In genomic region chr16:89473791-89474414, GRCh38 we compare ENCODE assay signal across 12 cellular contexts. TPM values are rescaled to one million over a fixed set of nuclear protein-coding genes. Genes with fewer than 3 reads are reported as not detected.
DNase-seq lines count a peak whose midpoint lies in the region; ATAC-seq and TF ChIP-seq lines count a peak whose summit lies in the region.
"Had no signal": no experiment of that assay in that cellular context is flagged by ENCODE, and none has a peak within 500 bp of the region (broad histone marks: within the 10 kb centered on the region; RNA-seq: fewer than 3 reads in every experiment).

No MANE protein-coding gene starts in this region.

- peak; percentile 43 for ATAC-seq in activated CD8-positive, alpha-beta memory T cell treated with anti-CD3 and anti-CD28 coated beads, Interleukin-2, amount 10 ng/mL, durations not matched to agents 7 days and 5 days

- H3K4me3 ChIP-seq in fibroblast of villous mesenchyme (ENCODE audit: low read depth, low read length) = no peak overlapping the region

- CTCF ChIA-PET in activated CD8-positive, alpha-beta memory T cell treated with anti-CD3 and anti-CD28 coated beads, Interleukin-2, amount 10 ng/mL, durations not matched to agents 7 days and 5 days (lab: Charles Lee) = interaction anchor here (1.0 kb wide), 1 partner anchor 31 kb away, joined by 3 read pairs; no protein-coding TSS in a partner anchor
- CTCF ChIA-PET in activated CD4-positive, alpha-beta memory T cell treated with anti-CD3 and anti-CD28 coated beads for 36 hours (lab: Charles Lee) = interaction anchor here (0.7 to 1.0 kb wide), 2 partner anchors 19 to 138 kb away, joined by 4 to 6 read pairs; no protein-coding TSS in a partner anchor

- no peak for TF ChIP-seq CTCF in fibroblast of villous mesenchyme (IDR thresholded peaks at IDR 0.05; ENCODE audit: insufficient read depth, low read depth, low read length)

- H3K27me3 Mint-ChIP-seq in activated CD8-positive, alpha-beta memory T cell treated with anti-CD3 and anti-CD28 coated beads, Interleukin-2, amount 10 ng/mL, durations not matched to agents 7 days and 5 days = no peaks in the 10 kb centered on the region
- no peaks in the 10 kb centered on the region for H3K27me3 Mint-ChIP-seq in activated CD4-positive, alpha-beta memory T cell treated with anti-CD3 and anti-CD28 coated beads for 36 hours
- H3K27me3 Mint-ChIP-seq in stimulated activated naive CD8-positive, alpha-beta T cell treated with anti-CD3 and anti-CD28 coated beads, Interleukin-15, Interleukin-2, amounts not matched to agents 100 ng/mL and 50 ng/mL, for 24 hours = no peaks in the 10 kb centered on the region

- H3K4me3 Mint-ChIP-seq in activated CD8-positive, alpha-beta memory T cell treated with anti-CD3 and anti-CD28 coated beads, Interleukin-2, amount 10 ng/mL, durations not matched to agents 7 days and 5 days = no peak overlapping the region
- H3K4me3 Mint-ChIP-seq in activated CD4-positive, alpha-beta memory T cell treated with anti-CD3 and anti-CD28 coated beads for 36 hours = no peak overlapping the region
- peak overlapping the region; percentile 45 for H3K4me3 Mint-ChIP-seq in stimulated activated naive CD8-positive, alpha-beta T cell treated with anti-CD3 and anti-CD28 coated beads, Interleukin-15, Interleukin-2, amounts not matched to agents 100 ng/mL and 50 ng/mL, for 24 hours

- peaks cover 78% of the 10 kb centered on the region for H3K4me1 Mint-ChIP-seq in activated CD8-positive, alpha-beta memory T cell treated with anti-CD3 and anti-CD28 coated beads, Interleukin-2, amount 10 ng/mL, durations not matched to agents 7 days and 5 days
- peaks cover 82% of the 10 kb centered on the region for H3K4me1 Mint-ChIP-seq in activated CD4-positive, alpha-beta memory T cell treated with anti-CD3 and anti-CD28 coated beads for 36 hours (ENCODE audit: low read depth)
- H3K4me1 Mint-ChIP-seq in stimulated activated naive CD8-positive, alpha-beta T cell treated with anti-CD3 and anti-CD28 coated beads, Interleukin-15, Interleukin-2, amounts not matched to agents 100 ng/mL and 50 ng/mL, for 24 hours (ENCODE audit: low read depth) = peaks cover 88% of the 10 kb centered on the region

- H3K27ac Mint-ChIP-seq in activated CD8-positive, alpha-beta memory T cell treated with anti-CD3 and anti-CD28 coated beads, Interleukin-2, amount 10 ng/mL, durations not matched to agents 7 days and 5 days = peak overlapping the region; percentile 61
- H3K27ac Mint-ChIP-seq in activated CD4-positive, alpha-beta memory T cell treated with anti-CD3 and anti-CD28 coated beads for 36 hours = peak overlapping the region; percentile 67
- peak overlapping the region; percentile 77 for H3K27ac Mint-ChIP-seq in stimulated activated naive CD8-positive, alpha-beta T cell treated with anti-CD3 and anti-CD28 coated beads, Interleukin-15, Interleukin-2, amounts not matched to agents 100 ng/mL and 50 ng/mL, for 24 hours

- POLR2A ChIA-PET in activated CD4-positive, alpha-beta memory T cell treated with anti-CD3 and anti-CD28 coated beads for 36 hours (lab: Charles Lee) = interaction anchor here (1.5 kb wide), 1 partner anchor 11 kb away, joined by 4 read pairs; no protein-coding TSS in a partner anchor

- DNase-seq in activated CD8-positive, alpha-beta memory T cell treated with anti-CD3 and anti-CD28 coated beads, Interleukin-2, amount 10 ng/mL, durations not matched to agents 7 days and 5 days = no peak
- DNase-seq in activated CD8-positive, alpha-beta memory T cell treated with anti-CD3 and anti-CD28 coated beads, Interleukin-2, amount 50 U/mL, for 48 hours = no peak
- DNase-seq in activated CD4-positive, alpha-beta memory T cell treated with anti-CD3 and anti-CD28 coated beads for 36 hours = no peak
- DNase-seq in fibroblast of villous mesenchyme (ENCODE audit: low read depth) (peak; percentile 41), activated gamma-delta T cell (lab: John Stamatoyannopoulos, UW) (no peak), KG1 (lab: John Stamatoyannopoulos, UW) (no peak)
- DNase-seq in activated CD4-positive, CD25-positive, alpha-beta regulatory T cell treated with anti-CD3 and anti-CD28 coated beads, Interleukin-2, amount 50 U/mL, for 72 hours = no peak
- DNase-seq: ACHN, dermis blood vessel endothelial cell, NCI-H1417, T-helper 9 cell had no signal

- intact Hi-C loops in activated CD4-positive, alpha-beta memory T cell treated with anti-CD3 and anti-CD28 coated beads for 36 hours (cut with micrococcal nuclease) = no loop called here

- no peaks in the 10 kb centered on the region for H3K9me3 Mint-ChIP-seq in activated CD8-positive, alpha-beta memory T cell treated with anti-CD3 and anti-CD28 coated beads, Interleukin-2, amount 10 ng/mL, durations not matched to agents 7 days and 5 days (ENCODE audit: low read depth)
- H3K9me3 Mint-ChIP-seq in activated CD4-positive, alpha-beta memory T cell treated with anti-CD3 and anti-CD28 coated beads for 36 hours = no peaks in the 10 kb centered on the region
- H3K9me3 Mint-ChIP-seq in stimulated activated naive CD8-positive, alpha-beta T cell treated with anti-CD3 and anti-CD28 coated beads, Interleukin-15, Interleukin-2, amounts not matched to agents 100 ng/mL and 50 ng/mL, for 24 hours = no peaks in the 10 kb centered on the region

- peaks cover 23% of the 10 kb centered on the region for H3K36me3 Mint-ChIP-seq in activated CD8-positive, alpha-beta memory T cell treated with anti-CD3 and anti-CD28 coated beads, Interleukin-2, amount 10 ng/mL, durations not matched to agents 7 days and 5 days
- H3K36me3 Mint-ChIP-seq in activated CD4-positive, alpha-beta memory T cell treated with anti-CD3 and anti-CD28 coated beads for 36 hours = peaks cover 4% of the 10 kb centered on the region
- H3K36me3 Mint-ChIP-seq in stimulated activated naive CD8-positive, alpha-beta T cell treated with anti-CD3 and anti-CD28 coated beads, Interleukin-15, Interleukin-2, amounts not matched to agents 100 ng/mL and 50 ng/mL, for 24 hours (ENCODE audit: low read depth) = peaks cover 30% of the 10 kb centered on the region

RNA-seq across cellular contexts. Expression of gene ANKRD11, which starts 16.5 kb away (rescaled TPM):
- 100 to 1,000 TPM; 184 to 235 TPM for total RNA-seq in activated CD8-positive, alpha-beta memory T cell treated with anti-CD3 and anti-CD28 coated beads, Interleukin-2, amount 10 ng/mL, durations not matched to agents 7 days and 5 days
- total RNA-seq in activated CD4-positive, alpha-beta memory T cell treated with anti-CD3 and anti-CD28 coated beads for 36 hours = 100 to 1,000 TPM; 126 to 133 TPM
- total RNA-seq in fibroblast of villous mesenchyme = 69.5 and 82.5 TPM in 2 replicates

RNA-seq across cellular contexts. Expression of gene SPG7, which starts 34.3 kb away (rescaled TPM):
- total RNA-seq in activated CD8-positive, alpha-beta memory T cell treated with anti-CD3 and anti-CD28 coated beads, Interleukin-2, amount 10 ng/mL, durations not matched to agents 7 days and 5 days = 100 to 1,000 TPM in 1 of 2 experiments, 10 to 100 TPM in 1; 92.1 to 110 TPM
- 10 to 100 TPM; 67.9 to 70.4 TPM for total RNA-seq in activated CD4-positive, alpha-beta memory T cell treated with anti-CD3 and anti-CD28 coated beads for 36 hours
- total RNA-seq in fibroblast of villous mesenchyme = 91.8 and 108 TPM in 2 replicates
